ENCODE assay signal across 8 cellular contexts in the genomic region with DNA sequence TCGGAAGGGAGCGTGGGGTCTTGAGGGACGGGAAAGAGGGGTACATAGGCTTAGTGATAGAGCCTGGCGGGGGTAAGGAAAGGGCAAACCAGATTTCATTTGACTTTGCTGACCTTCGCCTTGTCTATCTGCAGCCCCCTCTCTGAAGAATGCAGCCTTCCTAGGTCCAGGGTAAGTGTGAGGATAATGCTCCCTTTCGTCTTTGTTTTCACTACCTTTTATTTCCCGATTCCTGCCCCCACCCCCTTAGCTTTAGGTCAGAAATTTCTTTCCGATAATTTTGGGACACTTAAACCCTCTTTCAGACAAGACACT. TPM values are rescaled to one million over a fixed set of nuclear protein-coding genes. Genes with fewer than 3 reads are reported as not detected.
DNase-seq lines count a peak whose midpoint lies in the region; ATAC-seq, FAIRE-seq and TF ChIP-seq lines count a peak whose summit lies in the region.

No MANE protein-coding gene starts in this region.

- H3K79me2 ChIP-seq in DND-41 (ENCODE audit: insufficient read depth, low read length) (peaks cover 99% of the 10 kb centered on the region), trophoblast cell (ENCODE audit: control insufficient read depth, insufficient read depth, low read length, poor library complexity) (peaks cover 12% of the 10 kb centered on the region)

- WGBS in esophagus, 2 donors: 0 to 1% methylated on average over 8 of the region's 8 CpGs
- no CpG with 5 or more reads among the region's 8 CpGs for WGBS in trophoblast cell (ENCODE audit: extremely low coverage, insufficient coverage, insufficient read length)

- DNase-seq in DND-41 (no peak), Peyer's patch (no peak), trophoblast cell (no peak), NCI-H2171 (lab: John Stamatoyannopoulos, UW) (no peak), NCI-H510A (lab: John Stamatoyannopoulos, UW) (no peak), HTR-8/SVneo (ENCODE audit: insufficient read length, low spot score) (no peak)
- DNase-seq in NK-92 treated with Interleukin-12 subunit alpha and Interleukin-12 subunit beta, amount 100 ng/mL, for 24 hours (lab: John Stamatoyannopoulos, UW): no peak

- TF ChIP-seq CTCF in DND-41 (IDR thresholded peaks at IDR 0.05; ENCODE audit: borderline replicate concordance, extremely low read depth, low read length, poor library complexity, severe bottlenecking): no peak
- TF ChIP-seq CTCF in Peyer's patch (IDR thresholded peaks at IDR 0.05): no peak

- H4K20me1 ChIP-seq in DND-41 (ENCODE audit: insufficient read depth, low read length): peaks cover 8% of the 10 kb centered on the region; the same call in 1 of the 2 replicates

- H4K91ac ChIP-seq in trophoblast cell (ENCODE audit: low read depth, low read length): peak overlapping the region; percentile 88

- H3K27ac ChIP-seq in DND-41 (ENCODE audit: low read length): peak overlapping the region; percentile 98
- H3K27ac ChIP-seq in Peyer's patch: peak overlapping the region; percentile 79 to 90 (median 86)
- peak overlapping the region; percentile 66 to 96 for H3K27ac ChIP-seq in esophagus (ENCODE audit: low read depth in 2 of 2, low read length in 1 of 2)
- peak overlapping the region; percentile 75 for H3K27ac ChIP-seq in trophoblast cell (ENCODE audit: low read depth, low read length)

- H3K36me3 ChIP-seq in DND-41 (ENCODE audit: insufficient read depth, low read length) (peaks cover 61% of the 10 kb centered on the region), Peyer's patch (peaks cover 0 to 17% (median 0%) of the 10 kb centered on the region in 3 donors), esophagus (ENCODE audit: control insufficient read depth in 2 of 2, insufficient read depth in 2 of 2, low read length in 1 of 2) (no peaks in the 10 kb centered on the region), trophoblast cell (ENCODE audit: control insufficient read depth in 1 of 2, insufficient read depth in 2 of 2, low read length in 2 of 2) (peaks cover 5 to 13% of the 10 kb centered on the region in 2 experiments)

- H3K79me1 ChIP-seq in trophoblast cell (ENCODE audit: low read length): peaks cover 9% of the 10 kb centered on the region

- no peak overlapping the region for H3K23ac ChIP-seq in trophoblast cell (ENCODE audit: low read length)

- peak overlapping the region; percentile 69 for H2AK5ac ChIP-seq in trophoblast cell (ENCODE audit: low read length)

- H3K9me3 ChIP-seq in DND-41 (ENCODE audit: insufficient read depth, low read length, severe bottlenecking) (no peaks in the 10 kb centered on the region), Peyer's patch (no peaks in the 10 kb centered on the region), esophagus (ENCODE audit: control insufficient read depth in 2 of 2, insufficient read depth in 1 of 2, low read depth in 1 of 2, low read length in 1 of 2) (no peaks in the 10 kb centered on the region), trophoblast cell (ENCODE audit: insufficient read depth, low read depth, low read length) (no peaks in the 10 kb centered on the region)

- no peak for FAIRE-seq in HTR-8/SVneo (lab: Jason Lieb, UNC)

- H2AFZ ChIP-seq in DND-41 (ENCODE audit: low read depth, low read length) (peak overlapping the region; percentile 100), trophoblast cell (ENCODE audit: insufficient read depth, low read length, poor library complexity) (peak overlapping the region; percentile 84)

- no peak for TF ChIP-seq POLR2A in Peyer's patch (IDR thresholded peaks at IDR 0.05)

- peak overlapping the region; percentile 96 for H4K8ac ChIP-seq in trophoblast cell (ENCODE audit: low read depth, low read length)

- no peak overlapping the region for H2BK12ac ChIP-seq in trophoblast cell (ENCODE audit: low read length)

- H3K18ac ChIP-seq in trophoblast cell (ENCODE audit: low read length): peak overlapping the region; percentile 62

- peak overlapping the region; percentile 71 for H3K4ac ChIP-seq in trophoblast cell (ENCODE audit: low read depth, low read length)

- peak overlapping the region; percentile 96 for H3K9ac ChIP-seq in DND-41 (ENCODE audit: low read depth, low read length)
- H3K9ac ChIP-seq in trophoblast cell (ENCODE audit: low read length): peak overlapping the region; percentile 96

- H3K4me1 ChIP-seq in DND-41 (ENCODE audit: insufficient read depth, low read length) (peaks cover 66% of the 10 kb centered on the region), Peyer's patch (peaks cover 0 to 70% (median 4%) of the 10 kb centered on the region in 4 donors), esophagus (ENCODE audit: control insufficient read depth in 2 of 2, insufficient read depth in 2 of 2, low read length in 1 of 2) (peaks cover 0 to 2% of the 10 kb centered on the region in 2 donors), trophoblast cell (ENCODE audit: control insufficient read depth in 1 of 2, insufficient read depth in 2 of 2, low read length in 2 of 2) (peaks cover 2 to 4% of the 10 kb centered on the region in 2 experiments)

- no peak for ATAC-seq in DND-41 (ENCODE audit: insufficient read depth, low read depth)

- peak overlapping the region; percentile 94 for H4K12ac ChIP-seq in trophoblast cell (ENCODE audit: low read depth, low read length)

- peak overlapping the region; percentile 90 for H3K14ac ChIP-seq in trophoblast cell (ENCODE audit: low read length)

- H2BK120ac ChIP-seq in trophoblast cell (ENCODE audit: insufficient read depth, low read length, poor library complexity): peak overlapping the region; percentile 34

- H2BK5ac ChIP-seq in trophoblast cell (ENCODE audit: low read depth, low read length, poor library complexity): peak overlapping the region; percentile 58

- H3K27me3 ChIP-seq in DND-41 (ENCODE audit: insufficient read depth, low read length, poor library complexity): no peaks in the 10 kb centered on the region
- H3K27me3 ChIP-seq in Peyer's patch: no peaks in the 10 kb centered on the region
- no peaks in the 10 kb centered on the region for H3K27me3 ChIP-seq in esophagus (ENCODE audit: control insufficient read depth in 1 of 2, insufficient read depth in 2 of 2, low read length in 2 of 2)
- H3K27me3 ChIP-seq in trophoblast cell (ENCODE audit: insufficient read depth, low read length): no peaks in the 10 kb centered on the region

- H3K4me2 ChIP-seq in DND-41 (ENCODE audit: insufficient read depth, low read length) (peak overlapping the region; percentile 87), trophoblast cell (ENCODE audit: low read length) (peak overlapping the region; percentile 79)

- peak overlapping the region; percentile 97 to 98 for H3K4me3 ChIP-seq in DND-41 (ENCODE audit: low read depth in 1 of 2, low read length in 2 of 2)
- peak overlapping the region; percentile 78 to 97 (median 92) for H3K4me3 ChIP-seq in Peyer's patch
- H3K4me3 ChIP-seq in esophagus (ENCODE audit: low read depth in 1 of 2, low read length in 2 of 2): peak overlapping the region; percentile 91 to 100
- H3K4me3 ChIP-seq in trophoblast cell (ENCODE audit: low read depth, low read length): peak overlapping the region; percentile 95

RNA-seq across cellular contexts. Expression of gene ATP5PB, which starts 0.4 kb away (rescaled TPM):
- 100 to 1,000 TPM in 3 of 4 donors, 10 to 100 TPM in 1; 86.6 to 271 (median 136) TPM for total RNA-seq in Peyer's patch
- 100 to 1,000 TPM; 123 to 319 TPM for polyA plus RNA-seq in esophagus
- polyA plus RNA-seq in trophoblast cell (2013): 268 and 276 TPM in 2 replicates

RNA-seq across cellular contexts. Expression of gene WDR77, which starts 0.6 kb away (rescaled TPM):
- 10 to 100 TPM; 19.0 to 33.0 (median 26.4) TPM for total RNA-seq in Peyer's patch
- 10 to 100 TPM; 17.8 to 30.0 TPM for polyA plus RNA-seq in esophagus
- 28.6 and 30.5 TPM in 2 replicates for polyA plus RNA-seq in trophoblast cell (2013)

RNA-seq across cellular contexts. Expression of gene OVGP1, which starts 22.1 kb away (rescaled TPM):
- 10 to 100 TPM in 2 of 4 donors, 1 to 10 TPM in 2; 3.5 to 13.0 (median 8.5) TPM for total RNA-seq in Peyer's patch
- 1 to 10 TPM in 1 of 2 donors, under 1 TPM in 1; 0.84 to 2.4 TPM for polyA plus RNA-seq in esophagus
- 4.8 and 5.3 TPM in 2 replicates for polyA plus RNA-seq in trophoblast cell (2013)

RNA-seq across cellular contexts. Expression of gene C1orf162, which starts 24.1 kb away (rescaled TPM):
- 10 to 100 TPM in 1 of 4 donors, 1 to 10 TPM in 3; 3.9 to 30.5 (median 6.8) TPM for total RNA-seq in Peyer's patch
- polyA plus RNA-seq in esophagus: 1 to 10 TPM; 3.5 to 4.8 TPM
- polyA plus RNA-seq in trophoblast cell (2013): 0.31 and 0.55 TPM in 2 replicates

RNA-seq across cellular contexts. Expression of gene ADORA3, which starts 53.8 kb away (rescaled TPM):
- total RNA-seq in Peyer's patch: 10 to 100 TPM in 1 of 4 donors, 1 to 10 TPM in 2, not detected in 1; 2.3 to 14.9 (median 4.7) TPM
- under 1 TPM; 0.94 to 0.99 TPM for polyA plus RNA-seq in esophagus
- not detected in 2 replicates for polyA plus RNA-seq in trophoblast cell (2013)
